ENCODE assay signal across 1 cellular context in the genomic region with DNA sequence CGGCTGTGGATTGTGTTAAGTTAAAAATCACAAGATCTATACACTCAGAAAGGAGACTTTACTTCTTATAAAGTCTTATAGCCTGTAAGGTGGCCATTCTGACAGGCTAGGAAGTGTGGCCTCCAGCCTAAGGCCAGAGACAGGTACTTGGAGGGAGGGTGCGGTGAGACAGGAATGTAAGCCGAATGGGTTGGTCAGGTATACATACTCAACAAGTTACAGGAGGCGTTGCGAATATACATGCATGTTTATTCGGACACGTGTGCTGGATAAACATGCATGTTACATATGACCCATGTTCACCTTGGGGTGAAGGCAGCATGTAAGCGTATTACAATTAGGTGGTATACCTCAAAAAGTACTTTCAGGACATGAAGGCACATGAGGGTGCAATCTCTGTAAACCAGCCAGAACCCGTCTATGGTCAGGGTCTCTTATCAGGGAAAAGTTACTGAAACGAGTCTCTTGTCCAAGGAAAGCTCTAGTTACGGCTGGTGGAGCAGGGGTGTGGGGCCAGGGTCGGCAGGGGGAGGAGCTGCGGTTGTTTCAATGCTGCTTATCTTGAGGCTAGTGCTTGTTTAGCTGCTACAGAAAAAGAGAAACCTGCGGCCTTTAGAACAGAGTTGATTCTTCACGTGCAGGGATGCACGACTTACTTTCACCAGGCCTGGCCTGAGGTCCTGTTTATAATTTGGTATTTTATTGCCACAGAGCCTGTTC.
TF ChIP-seq lines count a peak whose summit lies in the region.

No MANE protein-coding gene starts in this region.

TF ChIP-seq in K562, 482 proteins besides CTCF, POLR2A, EP300 and RAD21 (continued from another document and continues in another):
- TF ChIP-seq NR4A1 (CRISPR knock-in tag; IDR thresholded peaks at IDR 0.05) (no peak), NR4A1 (tag; IDR thresholded peaks at IDR 0.05) (0 out of 2 replicates have a peak, but pooled peaks have one; percentile 17), POLR2AphosphoS2 (IDR thresholded peaks at IDR 0.05; ENCODE audit: low read length) (peak; percentile 86; the same call in 1 of the 2 replicates), DNMT1 (IDR thresholded peaks at IDR 0.05) (no peak), FOXJ2 (tag; IDR thresholded peaks at IDR 0.05) (no peak), HBP1 (CRISPR knock-in tag; IDR thresholded peaks at IDR 0.05) (no peak), CBFA2T3 (IDR thresholded peaks at IDR 0.05) (peak; percentile 89), PHTF2 (CRISPR knock-in tag; IDR thresholded peaks at IDR 0.05) (peak; percentile 34; the same call in 1 of the 2 replicates), ZNF316 (IDR thresholded peaks at IDR 0.05) (no peak), ZNF780A (CRISPR knock-in tag; IDR thresholded peaks at IDR 0.05) (no peak), NFE2 (IDR thresholded peaks at IDR 0.05; ENCODE audit: low read depth) (0 out of 2 replicates have a peak, but pooled peaks have one; percentile 6), POLR2H (tag; IDR thresholded peaks at IDR 0.05; ENCODE audit: low read depth) (no peak), PTBP1 (IDR thresholded peaks at IDR 0.05; ENCODE audit: low read depth, low read length) (no peak), KAT7 (CRISPR knock-in tag; IDR thresholded peaks at IDR 0.05; ENCODE audit: borderline replicate concordance) (peak; percentile 61; the same call in 1 of the 2 replicates), HDGF (IDR thresholded peaks at IDR 0.05) (0 out of 2 replicates have a peak, but pooled peaks have one; percentile 14), ZNF699 (CRISPR knock-in tag; IDR thresholded peaks at IDR 0.05; ENCODE audit: insufficient replicate concordance) (no peak), ZNF830 (CRISPR knock-in tag; IDR thresholded peaks at IDR 0.05) (no peak), PCBP2 (IDR thresholded peaks at IDR 0.05; ENCODE audit: low read depth, low read length, poor library complexity, severe bottlenecking) (no peak), ADNP (tag; IDR thresholded peaks at IDR 0.05) (0 out of 2 replicates have a peak, but pooled peaks have one; percentile 3), ZNF717 (CRISPR knock-in tag; IDR thresholded peaks at IDR 0.05) (no peak), ZNF134 (CRISPR knock-in tag; conservative IDR thresholded peaks at IDR 0.05) (no peak), NFIX (CRISPR knock-in tag; IDR thresholded peaks at IDR 0.05; ENCODE audit: low read depth) (no peak), KDM1A (IDR thresholded peaks at IDR 0.05) (peak; percentile 77 to 84; a peak in 3 of 4 replicates), ZNF561 (CRISPR knock-in tag; conservative IDR thresholded peaks at IDR 0.05) (no peak), HNRNPH1 (optimal IDR thresholded peaks at IDR 0.05; ENCODE audit: low read depth, low read length) (no peak), SETDB1 (IDR thresholded peaks at IDR 0.05; ENCODE audit: low read length) (no peak), ZC3H11A (IDR thresholded peaks at IDR 0.05; ENCODE audit: low read depth, low read length) (no peak), CBFA2T2 (conservative IDR thresholded peaks at IDR 0.05) (peak; percentile 77), TCF3 (CRISPR knock-in tag; IDR thresholded peaks at IDR 0.05) (peak; percentile 78), PYGO2 (tag; IDR thresholded peaks at IDR 0.05) (no peak), NCOA6 (IDR thresholded peaks at IDR 0.05) (peak; percentile 35; the same call in 1 of the 2 replicates), GABPB2 (CRISPR knock-in tag; conservative IDR thresholded peaks at IDR 0.05) (no peak), KDM4B (IDR thresholded peaks at IDR 0.05; ENCODE audit: borderline replicate concordance in 2 of 2, low read depth in 1 of 2) (no peak), THAP7 (CRISPR knock-in tag; IDR thresholded peaks at IDR 0.05) (no peak), TCFL5 (CRISPR knock-in tag; conservative IDR thresholded peaks at IDR 0.05) (no peak), BRCA1 (IDR thresholded peaks at IDR 0.05) (no peak), BRCA1 (CRISPR knock-in tag; IDR thresholded peaks at IDR 0.05) (no peak), MITF (IDR thresholded peaks at IDR 0.05) (no peak), BHLHE40 (IDR thresholded peaks at IDR 0.05; ENCODE audit: low read length) (peak; percentile 95), ZNF436 (CRISPR knock-in tag; IDR thresholded peaks at IDR 0.05) (no peak; the same call in 1 of the 2 replicates), FOXM1 (IDR thresholded peaks at IDR 0.05; ENCODE audit: low read depth) (0 out of 2 replicates have a peak, but pooled peaks have one; percentile 41), FOXM1 (CRISPR knock-in tag; IDR thresholded peaks at IDR 0.05; ENCODE audit: low read depth) (no peak), SMAD2 (IDR thresholded peaks at IDR 0.05; ENCODE audit: low read depth, low read length) (no peak), SAP30 (IDR thresholded peaks at IDR 0.05; ENCODE audit: borderline replicate concordance, insufficient read depth, low read depth, low read length, poor library complexity, severe bottlenecking) (no peak), GATA2 (CRISPR knock-in tag; IDR thresholded peaks at IDR 0.05) (peak; percentile 62), SP1 (CRISPR knock-in tag; IDR thresholded peaks at IDR 0.05) (peak; percentile 58; the same call in 1 of the 2 replicates)
- TF ChIP-seq, protein P1, sequence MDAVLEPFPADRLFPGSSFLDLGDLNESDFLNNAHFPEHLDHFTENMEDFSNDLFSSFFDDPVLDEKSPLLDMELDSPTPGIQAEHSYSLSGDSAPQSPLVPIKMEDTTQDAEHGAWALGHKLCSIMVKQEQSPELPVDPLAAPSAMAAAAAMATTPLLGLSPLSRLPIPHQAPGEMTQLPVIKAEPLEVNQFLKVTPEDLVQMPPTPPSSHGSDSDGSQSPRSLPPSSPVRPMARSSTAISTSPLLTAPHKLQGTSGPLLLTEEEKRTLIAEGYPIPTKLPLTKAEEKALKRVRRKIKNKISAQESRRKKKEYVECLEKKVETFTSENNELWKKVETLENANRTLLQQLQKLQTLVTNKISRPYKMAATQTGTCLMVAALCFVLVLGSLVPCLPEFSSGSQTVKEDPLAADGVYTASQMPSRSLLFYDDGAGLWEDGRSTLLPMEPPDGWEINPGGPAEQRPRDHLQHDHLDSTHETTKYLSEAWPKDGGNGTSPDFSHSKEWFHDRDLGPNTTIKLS (IDR thresholded peaks at IDR 0.05; ENCODE audit: borderline replicate concordance, low read depth), result peak; percentile 76; the same call in 1 of the 2 replicates
- TF ChIP-seq, protein P2, sequence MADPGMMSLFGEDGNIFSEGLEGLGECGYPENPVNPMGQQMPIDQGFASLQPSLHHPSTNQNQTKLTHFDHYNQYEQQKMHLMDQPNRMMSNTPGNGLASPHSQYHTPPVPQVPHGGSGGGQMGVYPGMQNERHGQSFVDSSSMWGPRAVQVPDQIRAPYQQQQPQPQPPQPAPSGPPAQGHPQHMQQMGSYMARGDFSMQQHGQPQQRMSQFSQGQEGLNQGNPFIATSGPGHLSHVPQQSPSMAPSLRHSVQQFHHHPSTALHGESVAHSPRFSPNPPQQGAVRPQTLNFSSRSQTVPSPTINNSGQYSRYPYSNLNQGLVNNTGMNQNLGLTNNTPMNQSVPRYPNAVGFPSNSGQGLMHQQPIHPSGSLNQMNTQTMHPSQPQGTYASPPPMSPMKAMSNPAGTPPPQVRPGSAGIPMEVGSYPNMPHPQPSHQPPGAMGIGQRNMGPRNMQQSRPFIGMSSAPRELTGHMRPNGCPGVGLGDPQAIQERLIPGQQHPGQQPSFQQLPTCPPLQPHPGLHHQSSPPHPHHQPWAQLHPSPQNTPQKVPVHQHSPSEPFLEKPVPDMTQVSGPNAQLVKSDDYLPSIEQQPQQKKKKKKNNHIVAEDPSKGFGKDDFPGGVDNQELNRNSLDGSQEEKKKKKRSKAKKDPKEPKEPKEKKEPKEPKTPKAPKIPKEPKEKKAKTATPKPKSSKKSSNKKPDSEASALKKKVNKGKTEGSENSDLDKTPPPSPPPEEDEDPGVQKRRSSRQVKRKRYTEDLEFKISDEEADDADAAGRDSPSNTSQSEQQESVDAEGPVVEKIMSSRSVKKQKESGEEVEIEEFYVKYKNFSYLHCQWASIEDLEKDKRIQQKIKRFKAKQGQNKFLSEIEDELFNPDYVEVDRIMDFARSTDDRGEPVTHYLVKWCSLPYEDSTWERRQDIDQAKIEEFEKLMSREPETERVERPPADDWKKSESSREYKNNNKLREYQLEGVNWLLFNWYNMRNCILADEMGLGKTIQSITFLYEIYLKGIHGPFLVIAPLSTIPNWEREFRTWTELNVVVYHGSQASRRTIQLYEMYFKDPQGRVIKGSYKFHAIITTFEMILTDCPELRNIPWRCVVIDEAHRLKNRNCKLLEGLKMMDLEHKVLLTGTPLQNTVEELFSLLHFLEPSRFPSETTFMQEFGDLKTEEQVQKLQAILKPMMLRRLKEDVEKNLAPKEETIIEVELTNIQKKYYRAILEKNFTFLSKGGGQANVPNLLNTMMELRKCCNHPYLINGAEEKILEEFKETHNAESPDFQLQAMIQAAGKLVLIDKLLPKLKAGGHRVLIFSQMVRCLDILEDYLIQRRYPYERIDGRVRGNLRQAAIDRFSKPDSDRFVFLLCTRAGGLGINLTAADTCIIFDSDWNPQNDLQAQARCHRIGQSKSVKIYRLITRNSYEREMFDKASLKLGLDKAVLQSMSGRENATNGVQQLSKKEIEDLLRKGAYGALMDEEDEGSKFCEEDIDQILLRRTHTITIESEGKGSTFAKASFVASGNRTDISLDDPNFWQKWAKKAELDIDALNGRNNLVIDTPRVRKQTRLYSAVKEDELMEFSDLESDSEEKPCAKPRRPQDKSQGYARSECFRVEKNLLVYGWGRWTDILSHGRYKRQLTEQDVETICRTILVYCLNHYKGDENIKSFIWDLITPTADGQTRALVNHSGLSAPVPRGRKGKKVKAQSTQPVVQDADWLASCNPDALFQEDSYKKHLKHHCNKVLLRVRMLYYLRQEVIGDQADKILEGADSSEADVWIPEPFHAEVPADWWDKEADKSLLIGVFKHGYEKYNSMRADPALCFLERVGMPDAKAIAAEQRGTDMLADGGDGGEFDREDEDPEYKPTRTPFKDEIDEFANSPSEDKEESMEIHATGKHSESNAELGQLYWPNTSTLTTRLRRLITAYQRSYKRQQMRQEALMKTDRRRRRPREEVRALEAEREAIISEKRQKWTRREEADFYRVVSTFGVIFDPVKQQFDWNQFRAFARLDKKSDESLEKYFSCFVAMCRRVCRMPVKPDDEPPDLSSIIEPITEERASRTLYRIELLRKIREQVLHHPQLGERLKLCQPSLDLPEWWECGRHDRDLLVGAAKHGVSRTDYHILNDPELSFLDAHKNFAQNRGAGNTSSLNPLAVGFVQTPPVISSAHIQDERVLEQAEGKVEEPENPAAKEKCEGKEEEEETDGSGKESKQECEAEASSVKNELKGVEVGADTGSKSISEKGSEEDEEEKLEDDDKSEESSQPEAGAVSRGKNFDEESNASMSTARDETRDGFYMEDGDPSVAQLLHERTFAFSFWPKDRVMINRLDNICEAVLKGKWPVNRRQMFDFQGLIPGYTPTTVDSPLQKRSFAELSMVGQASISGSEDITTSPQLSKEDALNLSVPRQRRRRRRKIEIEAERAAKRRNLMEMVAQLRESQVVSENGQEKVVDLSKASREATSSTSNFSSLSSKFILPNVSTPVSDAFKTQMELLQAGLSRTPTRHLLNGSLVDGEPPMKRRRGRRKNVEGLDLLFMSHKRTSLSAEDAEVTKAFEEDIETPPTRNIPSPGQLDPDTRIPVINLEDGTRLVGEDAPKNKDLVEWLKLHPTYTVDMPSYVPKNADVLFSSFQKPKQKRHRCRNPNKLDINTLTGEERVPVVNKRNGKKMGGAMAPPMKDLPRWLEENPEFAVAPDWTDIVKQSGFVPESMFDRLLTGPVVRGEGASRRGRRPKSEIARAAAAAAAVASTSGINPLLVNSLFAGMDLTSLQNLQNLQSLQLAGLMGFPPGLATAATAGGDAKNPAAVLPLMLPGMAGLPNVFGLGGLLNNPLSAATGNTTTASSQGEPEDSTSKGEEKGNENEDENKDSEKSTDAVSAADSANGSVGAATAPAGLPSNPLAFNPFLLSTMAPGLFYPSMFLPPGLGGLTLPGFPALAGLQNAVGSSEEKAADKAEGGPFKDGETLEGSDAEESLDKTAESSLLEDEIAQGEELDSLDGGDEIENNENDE (IDR thresholded peaks at IDR 0.05; ENCODE audit: low read depth, low read length), result no peak
- TF ChIP-seq, protein P3, sequence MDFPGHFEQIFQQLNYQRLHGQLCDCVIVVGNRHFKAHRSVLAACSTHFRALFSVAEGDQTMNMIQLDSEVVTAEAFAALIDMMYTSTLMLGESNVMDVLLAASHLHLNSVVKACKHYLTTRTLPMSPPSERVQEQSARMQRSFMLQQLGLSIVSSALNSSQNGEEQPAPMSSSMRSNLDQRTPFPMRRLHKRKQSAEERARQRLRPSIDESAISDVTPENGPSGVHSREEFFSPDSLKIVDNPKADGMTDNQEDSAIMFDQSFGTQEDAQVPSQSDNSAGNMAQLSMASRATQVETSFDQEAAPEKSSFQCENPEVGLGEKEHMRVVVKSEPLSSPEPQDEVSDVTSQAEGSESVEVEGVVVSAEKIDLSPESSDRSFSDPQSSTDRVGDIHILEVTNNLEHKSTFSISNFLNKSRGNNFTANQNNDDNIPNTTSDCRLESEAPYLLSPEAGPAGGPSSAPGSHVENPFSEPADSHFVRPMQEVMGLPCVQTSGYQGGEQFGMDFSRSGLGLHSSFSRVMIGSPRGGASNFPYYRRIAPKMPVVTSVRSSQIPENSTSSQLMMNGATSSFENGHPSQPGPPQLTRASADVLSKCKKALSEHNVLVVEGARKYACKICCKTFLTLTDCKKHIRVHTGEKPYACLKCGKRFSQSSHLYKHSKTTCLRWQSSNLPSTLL (IDR thresholded peaks at IDR 0.05), result no peak
